8 cellular contexts compared by ENCODE assay signal in genomic region chr20:38926142-38926933, GRCh38. TPM values are rescaled to one million over a fixed set of nuclear protein-coding genes. Genes with fewer than 3 reads are reported as not detected.
A peak's percentile ranks its signal among the peaks of the same experiment; 100 is the strongest.
DNase-seq lines count a peak whose midpoint lies in the region; ATAC-seq and TF ChIP-seq lines count a peak whose summit lies in the region.

TSS of gene FAM83D (plus strand) at chr20:38926417. CDS start at chr20:38926443, 26 bp downstream.

- peaks cover 0 to 14% of the 10 kb centered on the region in 2 experiments; a peak in 2 of 4 replicates for H3K4me1 ChIP-seq in SK-N-SH (ENCODE audit: control insufficient read depth in 1 of 2, insufficient read depth in 2 of 2, low read depth in 1 of 2, low read length in 1 of 2)
- H3K4me1 ChIP-seq in testis, result peaks cover 5% of the 10 kb centered on the region

- H3K4me3 ChIP-seq in SK-N-SH (ENCODE audit: low read depth in 2 of 2, low read length in 1 of 2), result peak within 1 kb of the TSS; percentile 81 to 91
- H3K4me3 ChIP-seq in testis, result peak within 1 kb of the TSS; percentile 60 to 62

- H3F3A ChIP-seq in SK-N-SH (replicated peaks; ENCODE audit: insufficient read depth), result peaks cover 3% of the 10 kb centered on the region

- no peaks in the 10 kb centered on the region for H3K27me3 Mint-ChIP-seq in activated naive CD4-positive, alpha-beta T cell treated with anti-CD3 and anti-CD28 coated beads, Interleukin-2, amount 10 ng/mL, durations not matched to agents 7 days and 5 days

- TF ChIP-seq EP300 in SK-N-SH (IDR thresholded peaks at IDR 0.05; ENCODE audit: borderline replicate concordance in 1 of 2, low read depth in 1 of 2, low read length in 1 of 2), result 0 out of 4 replicates have a peak, but pooled peaks of 1 of the 2 experiments have one; percentile 7

- H3K9me2 ChIP-seq in SK-N-SH, result no peaks in the 10 kb centered on the region

- ATAC-seq in HG02610 (IDR thresholded peaks at IDR 0.05; ENCODE audit: unreplicated experiment) (peak; percentile 96), omental fat pad (ENCODE audit: low FRiP score) (peak; percentile 96)

- peak; percentile 70; the same call in 1 of the 2 replicates for TF ChIP-seq RAD21 in SK-N-SH (IDR thresholded peaks at IDR 0.05; ENCODE audit: low read length)

- H3K9me3 Mint-ChIP-seq in activated naive CD4-positive, alpha-beta T cell treated with anti-CD3 and anti-CD28 coated beads, Interleukin-2, amount 10 ng/mL, durations not matched to agents 7 days and 5 days, result no peaks in the 10 kb centered on the region

- CTCF ChIA-PET in GM10248 (lab: Yijun Ruan, JAX) (interaction anchor here (0.6 to 14.7 kb wide), 42 partner anchors 9 to 155 kb away, joined by 3 to 212 read pairs (median 4); partner anchors contain the start of gene DHX35), SK-N-SH (lab: Yijun Ruan, JAX) (interaction anchor here (0.6 to 3.6 kb wide), 27 partner anchors 8 to 252 kb away, joined by 3 to 41 read pairs (median 4); partner anchors contain the start of genes DHX35 and PPP1R16B)
- CTCF ChIA-PET in activated naive CD4-positive, alpha-beta T cell treated with anti-CD3 and anti-CD28 coated beads, Interleukin-2, amount 10 ng/mL, durations not matched to agents 7 days and 5 days (lab: Charles Lee), result interaction anchor here (1.1 to 6.9 kb wide), 5 partner anchors 13 to 154 kb away, joined by 4 to 54 read pairs (median 6); partner anchors contain the start of gene DHX35

- peaks cover 6% of the 10 kb centered on the region; the same call in 1 of the 2 replicates for H3K27me3 ChIP-seq in SK-N-SH (ENCODE audit: insufficient read depth)
- H3K27me3 ChIP-seq in testis, result no peaks in the 10 kb centered on the region

- peak within 1 kb of the TSS; percentile 85 for H2AFZ ChIP-seq in SK-N-SH (ENCODE audit: low read depth)

- peaks cover 42% of the 10 kb centered on the region for H3K4me1 Mint-ChIP-seq in activated naive CD4-positive, alpha-beta T cell treated with anti-CD3 and anti-CD28 coated beads, Interleukin-2, amount 10 ng/mL, durations not matched to agents 7 days and 5 days

- H3K27ac ChIP-seq in SK-N-SH (ENCODE audit: low read depth in 2 of 2, low read length in 1 of 2) (peak within 1 kb of the TSS; percentile 37 to 54), testis (peak within 1 kb of the TSS in 1 of 2 donors; percentile 45)

- POLR2A ChIA-PET in GM10248 (lab: Yijun Ruan, JAX), result interaction anchor here (0.7 to 1.2 kb wide), 5 partner anchors 10 to 500 kb away, joined by 3 to 7 read pairs (median 6); partner anchors contain the start of gene DHX35
- POLR2A ChIA-PET in SK-N-SH (lab: Yijun Ruan, JAX), result interaction anchor here (0.6 to 3.2 kb wide), 6 partner anchors 31 to 202 kb away, joined by 3 to 20 read pairs (median 4); partner anchors contain the start of genes DHX35, PPP1R16B and SLC32A1

- peak within 1 kb of the TSS; percentile 73 for H3K27ac Mint-ChIP-seq in activated naive CD4-positive, alpha-beta T cell treated with anti-CD3 and anti-CD28 coated beads, Interleukin-2, amount 10 ng/mL, durations not matched to agents 7 days and 5 days

- TF ChIP-seq CTCF in GM10248 (IDR thresholded peaks at IDR 0.05; ENCODE audit: control extremely low read depth, extremely low read depth, low read depth, missing control alignments) (no peak), SK-N-SH (IDR thresholded peaks at IDR 0.05) (no peak), omental fat pad (IDR thresholded peaks at IDR 0.05) (peak in 1 of 3 donors; percentile 26), testis (IDR thresholded peaks at IDR 0.05) (peak in 1 of 3 experiments; percentile 90)

- peak within 1 kb of the TSS; percentile 72 for H3K9ac ChIP-seq in SK-N-SH

- H3K36me3 ChIP-seq in SK-N-SH (replicated peaks in 1 of 2; ENCODE audit: control insufficient read depth in 1 of 2, insufficient read depth in 2 of 2, low read length in 1 of 2), result no peaks in the 10 kb centered on the region
- no peaks in the 10 kb centered on the region for H3K36me3 ChIP-seq in testis (ENCODE audit: low read depth, missing control alignments)

- peak within 1 kb of the TSS; percentile 98 for H3K4me2 ChIP-seq in SK-N-SH

- WGBS in SK-N-SH (ENCODE audit: low lambda C conversion rate), result 2% methylated on average over 26 of the region's 95 CpGs
- 0% methylated on average over 5 to 56 of the region's 95 CpGs for WGBS in testis, 2 donors

- TF ChIP-seq POLR2A in testis (IDR thresholded peaks at IDR 0.05), result no peak

- H4K20me1 ChIP-seq in SK-N-SH (ENCODE audit: insufficient read depth), result peaks cover 14% of the 10 kb centered on the region; the same call in 1 of the 2 replicates

- H3K9me3 ChIP-seq in SK-N-SH, result no peaks in the 10 kb centered on the region
- no peaks in the 10 kb centered on the region for H3K9me3 ChIP-seq in testis

- H3K36me3 Mint-ChIP-seq in activated naive CD4-positive, alpha-beta T cell treated with anti-CD3 and anti-CD28 coated beads, Interleukin-2, amount 10 ng/mL, durations not matched to agents 7 days and 5 days, result peaks cover 32% of the 10 kb centered on the region

- DNase-seq in GM10248 (ENCODE audit: extremely low spot score) (peak; percentile 100), NCI-H1092 (lab: John Stamatoyannopoulos, UW) (peak; percentile 97), SK-N-SH (peak; percentile 99), glomerular endothelial cell (ENCODE audit: extremely low read depth, low read depth, low spot score) (peak; percentile 82), omental fat pad (ENCODE audit: low spot score) (peak; percentile 86), testis (peak; percentile 97)
- peak; percentile 98 for DNase-seq in activated naive CD4-positive, alpha-beta T cell treated with anti-CD3 and anti-CD28 coated beads, Interleukin-2, amount 10 ng/mL, durations not matched to agents 7 days and 5 days

- intact Hi-C loops in testis (cut with DNase I; ENCODE audit: low total_unique reads), result no loop called here

- peak within 1 kb of the TSS; percentile 77 for H3K4me3 Mint-ChIP-seq in activated naive CD4-positive, alpha-beta T cell treated with anti-CD3 and anti-CD28 coated beads, Interleukin-2, amount 10 ng/mL, durations not matched to agents 7 days and 5 days

- H3K79me2 ChIP-seq in SK-N-SH (ENCODE audit: insufficient read depth), result peaks cover 48% of the 10 kb centered on the region

TF ChIP-seq in SK-N-SH, 30 proteins besides CTCF, POLR2A, EP300 and RAD21 (continues in another document):
- peak; percentile 100 for TF ChIP-seq FOXM1 (IDR thresholded peaks at IDR 0.05; ENCODE audit: low read depth)
- peak; percentile 81 for TF ChIP-seq TAF1 (IDR thresholded peaks at IDR 0.05; ENCODE audit: borderline replicate concordance, low read depth, low read length)
- no peak for TF ChIP-seq RXRA (IDR thresholded peaks at IDR 0.05; ENCODE audit: borderline replicate concordance, low read depth)
- TF ChIP-seq ELF1 (IDR thresholded peaks at IDR 0.05), result no peak
- no peak for TF ChIP-seq USF1 (IDR thresholded peaks at IDR 0.05; ENCODE audit: borderline replicate concordance, low read depth)
- no peak for TF ChIP-seq GATA2 (CRISPR knock-in tag; IDR thresholded peaks at IDR 0.05)
- TF ChIP-seq GABPA (IDR thresholded peaks at IDR 0.05; ENCODE audit: low read depth), result no peak
- TF ChIP-seq TEAD4 (IDR thresholded peaks at IDR 0.05; ENCODE audit: borderline replicate concordance, insufficient read depth), result 0 out of 2 replicates have a peak, but pooled peaks have one; percentile 37
- TF ChIP-seq ZBTB33 (IDR thresholded peaks at IDR 0.05; ENCODE audit: borderline replicate concordance, low read depth), result no peak
- TF ChIP-seq YY1 (IDR thresholded peaks at IDR 0.05; ENCODE audit: low read depth), result peak; percentile 63; the same call in 1 of the 2 replicates
- peak; percentile 36 for TF ChIP-seq CHD2 (IDR thresholded peaks at IDR 0.05; ENCODE audit: low read length, partially characterized antibody)
- TF ChIP-seq FOXJ3 (CRISPR knock-in tag; IDR thresholded peaks at IDR 0.05), result no peak
- peak; percentile 99 for TF ChIP-seq MXI1 (IDR thresholded peaks at IDR 0.05; ENCODE audit: low read depth, low read length)

RNA-seq across cellular contexts. Expression of gene FAM83D, which starts in this region (rescaled TPM):
- polyA plus RNA-seq in SK-N-SH (2012; rRNA removed), result 18.9 and 21.5 TPM in 2 replicates
- polyA plus RNA-seq in SK-N-SH (2012; cell fraction: cytosol; rRNA removed), result 17.3 and 20.6 TPM in 2 replicates
- polyA plus RNA-seq in SK-N-SH (2012; cell fraction: nucleus; rRNA removed), result 16.9 and 18.8 TPM in 2 replicates
- 11.7 and 13.5 TPM in 2 replicates for total RNA-seq in glomerular endothelial cell
- total RNA-seq in omental fat pad, result 1 to 10 TPM in 3 of 4 donors, under 1 TPM in 1; 0.93 to 3.2 (median 1.3) TPM
- total RNA-seq in testis, result 10 to 100 TPM; 13.1 to 13.7 TPM
- 10.1 TPM for polyA plus RNA-seq in testis (ENCODE audit: insufficient read depth, low read depth, low replicate concordance)
